9 cellular contexts compared by ENCODE assay signal in genomic region chr15:69997701-69998273, GRCh38.
DNase-seq lines count a peak whose midpoint lies in the region; ATAC-seq and TF ChIP-seq lines count a peak whose summit lies in the region.
"Had no signal": no experiment of that assay in that cellular context is flagged by ENCODE, and none has a peak within 500 bp of the region (broad histone marks: within the 10 kb centered on the region; RNA-seq: fewer than 3 reads in every experiment).

No MANE protein-coding gene starts in this region.

- CTCF ChIA-PET in activated B cell treated with CpG ODN at 0.5 μM for 24 hours (lab: Charles Lee), result no interaction called here
- CTCF ChIA-PET in activated CD8-positive, alpha-beta memory T cell treated with anti-CD3 and anti-CD28 coated beads, Interleukin-2, amount 10 ng/mL, durations not matched to agents 7 days and 5 days (lab: Charles Lee), result interaction anchor here (1.7 kb wide), 1 partner anchor 12 kb away, joined by 4 read pairs; no protein-coding TSS in a partner anchor

- H3K4me3 Mint-ChIP-seq in activated B cell treated with CpG ODN at 0.5 μM for 24 hours, result peak overlapping the region; percentile 55
- H3K4me3 Mint-ChIP-seq in activated CD8-positive, alpha-beta memory T cell treated with anti-CD3 and anti-CD28 coated beads, Interleukin-2, amount 10 ng/mL, durations not matched to agents 7 days and 5 days, result no peak overlapping the region
- no peak overlapping the region for H3K4me3 Mint-ChIP-seq in effector memory CD8-positive, alpha-beta T cell

- H3K36me3 Mint-ChIP-seq in activated B cell treated with CpG ODN at 0.5 μM for 24 hours (ENCODE audit: low read depth), result no peaks in the 10 kb centered on the region
- H3K36me3 Mint-ChIP-seq in activated CD8-positive, alpha-beta memory T cell treated with anti-CD3 and anti-CD28 coated beads, Interleukin-2, amount 10 ng/mL, durations not matched to agents 7 days and 5 days, result no peaks in the 10 kb centered on the region
- no peaks in the 10 kb centered on the region for H3K36me3 Mint-ChIP-seq in effector memory CD8-positive, alpha-beta T cell (ENCODE audit: insufficient read depth)

- no peak for TF ChIP-seq CTCF in activated B cell treated with CpG ODN at 0.5 μM for 24 hours (IDR thresholded peaks at IDR 0.05)

- peak overlapping the region; percentile 73 for H3K27ac Mint-ChIP-seq in activated B cell treated with CpG ODN at 0.5 μM for 24 hours
- H3K27ac Mint-ChIP-seq in activated CD8-positive, alpha-beta memory T cell treated with anti-CD3 and anti-CD28 coated beads, Interleukin-2, amount 10 ng/mL, durations not matched to agents 7 days and 5 days, result no peak overlapping the region
- H3K27ac Mint-ChIP-seq in effector memory CD8-positive, alpha-beta T cell, result no peak overlapping the region

- no peaks in the 10 kb centered on the region for H3K27me3 Mint-ChIP-seq in activated B cell treated with CpG ODN at 0.5 μM for 24 hours
- peaks cover 18% of the 10 kb centered on the region for H3K27me3 Mint-ChIP-seq in activated CD8-positive, alpha-beta memory T cell treated with anti-CD3 and anti-CD28 coated beads, Interleukin-2, amount 10 ng/mL, durations not matched to agents 7 days and 5 days
- H3K27me3 Mint-ChIP-seq in effector memory CD8-positive, alpha-beta T cell, result peaks cover 0 to 34% of the 10 kb centered on the region in 2 donors

- POLR2A ChIA-PET in activated B cell treated with CpG ODN at 0.5 μM for 24 hours (lab: Charles Lee), result interaction anchor here (0.7 to 1.1 kb wide), 2 partner anchors 21 to 99 kb away, joined by 3 read pairs; no protein-coding TSS in a partner anchor

- ATAC-seq in activated B cell treated with CpG ODN at 0.5 μM for 24 hours (ENCODE audit: low read depth) (peak; percentile 49), HG02610 (IDR thresholded peaks at IDR 0.05; ENCODE audit: unreplicated experiment) (no peak)
- ATAC-seq in activated CD8-positive, alpha-beta memory T cell treated with anti-CD3 and anti-CD28 coated beads, Interleukin-2, amount 10 ng/mL, durations not matched to agents 7 days and 5 days, result no peak
- ATAC-seq in effector memory CD8-positive, alpha-beta T cell (replicated peaks), result no peak

- DNase-seq in AG20443 (ENCODE audit: low spot score) (peak; percentile 82), KBM-7 (peak; percentile 34), activated B cell treated with CpG ODN at 0.5 μM for 24 hours (no peak), iris pigment epithelial cell (ENCODE audit: low read depth) (peak; percentile 29), dedifferentiated amniotic fluid mesenchymal stem cell (ENCODE audit: extremely low spot score) (no peak)
- DNase-seq in activated CD8-positive, alpha-beta memory T cell treated with anti-CD3 and anti-CD28 coated beads, Interleukin-2, amount 10 ng/mL, durations not matched to agents 7 days and 5 days, result no peak
- DNase-seq in effector memory CD8-positive, alpha-beta T cell, result no peak
- DNase-seq: T-helper 2 cell had no signal

- H3K4me1 Mint-ChIP-seq in activated B cell treated with CpG ODN at 0.5 μM for 24 hours, result peaks cover 93% of the 10 kb centered on the region
- H3K4me1 Mint-ChIP-seq in activated CD8-positive, alpha-beta memory T cell treated with anti-CD3 and anti-CD28 coated beads, Interleukin-2, amount 10 ng/mL, durations not matched to agents 7 days and 5 days, result no peaks in the 10 kb centered on the region
- H3K4me1 Mint-ChIP-seq in effector memory CD8-positive, alpha-beta T cell (ENCODE audit: low read depth in 2 of 2), result no peaks in the 10 kb centered on the region

- in situ Hi-C loops in KBM-7 (cut with MboI; ENCODE audit: low pct_unique_long_range_greater_than_20kb, low sequenced_read_pairs), result no loop called here

- intact Hi-C loops in activated B cell treated with CpG ODN at 0.5 μM for 24 hours (cut with micrococcal nuclease), result no loop called here

- H3K9me3 Mint-ChIP-seq in activated B cell treated with CpG ODN at 0.5 μM for 24 hours, result peaks cover 10% of the 10 kb centered on the region
- H3K9me3 Mint-ChIP-seq in activated CD8-positive, alpha-beta memory T cell treated with anti-CD3 and anti-CD28 coated beads, Interleukin-2, amount 10 ng/mL, durations not matched to agents 7 days and 5 days (ENCODE audit: low read depth), result no peaks in the 10 kb centered on the region
- no peaks in the 10 kb centered on the region for H3K9me3 Mint-ChIP-seq in effector memory CD8-positive, alpha-beta T cell

Comparison
In these comparisons a context has a peak if more than half of its experiments do, and no peak if none do; other contexts are left out.
1. DNase-seq: peak in AG20443 (single experiment), KBM-7 (single experiment) and iris pigment epithelial cell (single experiment); none in activated B cell treated with CpG ODN at 0.5 μM for 24 hours (single experiment), activated CD8-positive, alpha-beta memory T cell treated with anti-CD3 and anti-CD28 coated beads, Interleukin-2, amount 10 ng/mL, durations not matched to agents 7 days and 5 days (single experiment), effector memory CD8-positive, alpha-beta T cell (0 of 3) and dedifferentiated amniotic fluid mesenchymal stem cell (single experiment).